ENCODE assay signal across 10 cellular contexts in the genomic region with DNA sequence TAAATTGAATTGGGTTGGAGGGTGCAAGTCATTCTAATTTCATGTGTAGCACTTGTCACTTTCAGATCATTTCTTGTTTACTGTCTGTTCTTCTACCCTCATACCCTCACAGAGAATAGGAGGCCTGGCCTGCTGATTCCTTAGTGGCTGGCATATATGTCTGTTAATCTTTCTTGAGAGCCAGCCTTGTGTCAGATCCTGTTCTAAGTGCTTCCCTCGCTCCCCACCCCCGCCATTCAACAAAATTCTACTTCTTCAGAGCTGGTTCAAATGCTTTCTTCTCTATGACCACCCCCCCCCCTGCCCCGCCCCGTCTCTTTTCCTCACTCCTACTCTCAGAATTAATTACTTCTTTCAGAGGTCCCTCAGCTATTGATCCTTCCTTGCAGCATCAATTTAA. TPM values are rescaled to one million over a fixed set of nuclear protein-coding genes. Genes with fewer than 3 reads are reported as not detected.
DNase-seq lines count a peak whose midpoint lies in the region; ATAC-seq and TF ChIP-seq lines count a peak whose summit lies in the region.
"Had no signal": no experiment of that assay in that cellular context is flagged by ENCODE, and none has a peak within 500 bp of the region (broad histone marks: within the 10 kb centered on the region; RNA-seq: fewer than 3 reads in every experiment).

No MANE protein-coding gene starts in this region.

- CTCF ChIA-PET in AG04449 (lab: Yijun Ruan, JAX) (interaction anchor here (0.6 to 18.0 kb wide), 5 partner anchors 9 to 414 kb away, joined by 3 to 584 read pairs (median 12); no protein-coding TSS in a partner anchor), HEK293T (lab: Yijun Ruan, JAX) (interaction anchor here (3.7 kb wide), 1 partner anchor 171 kb away, joined by 15 read pairs; no protein-coding TSS in a partner anchor)

- H3K27me3 Mint-ChIP-seq in activated T-helper 2 cell treated with anti-CD3 and anti-CD28 coated beads, Interferon-gamma antibody, Interleukin-2, Interleukin-4, amounts not matched to agents 10 μg/mL and 5 μg/mL and 100 μg/mL, durations not matched to agents 14 hours and 24 hours and 36 hours (ENCODE audit: low read depth) = peaks cover 8% of the 10 kb centered on the region

- peaks cover 17% of the 10 kb centered on the region for H3K4me1 Mint-ChIP-seq in activated T-helper 2 cell treated with anti-CD3 and anti-CD28 coated beads, Interferon-gamma antibody, Interleukin-2, Interleukin-4, amounts not matched to agents 10 μg/mL and 5 μg/mL and 100 μg/mL, durations not matched to agents 14 hours and 24 hours and 36 hours (ENCODE audit: low read depth)

- peak overlapping the region; percentile 91 for H3K4me3 ChIP-seq in AG04449 (ENCODE audit: low read depth, low read length)

- no peak overlapping the region for H3K27ac Mint-ChIP-seq in activated T-helper 2 cell treated with anti-CD3 and anti-CD28 coated beads, Interferon-gamma antibody, Interleukin-2, Interleukin-4, amounts not matched to agents 10 μg/mL and 5 μg/mL and 100 μg/mL, durations not matched to agents 14 hours and 24 hours and 36 hours

- H3K9me3 Mint-ChIP-seq in activated T-helper 2 cell treated with anti-CD3 and anti-CD28 coated beads, Interferon-gamma antibody, Interleukin-2, Interleukin-4, amounts not matched to agents 10 μg/mL and 5 μg/mL and 100 μg/mL, durations not matched to agents 14 hours and 24 hours and 36 hours = no peaks in the 10 kb centered on the region

- ATAC-seq in GM21367 (IDR thresholded peaks at IDR 0.05; ENCODE audit: unreplicated experiment) (no peak), HG03025 (IDR thresholded peaks at IDR 0.05; ENCODE audit: low FRiP score, unreplicated experiment) (no peak), GM19324 (IDR thresholded peaks at IDR 0.05; ENCODE audit: low FRiP score, unreplicated experiment) (no peak)

- POLR2A ChIA-PET in AG04449 (lab: Yijun Ruan, JAX) (interaction anchor here (0.6 kb wide), 1 partner anchor 117 kb away, joined by 3 read pairs; no protein-coding TSS in a partner anchor), HEK293T (lab: Yijun Ruan, JAX) (interaction anchor here (1.2 to 2.5 kb wide), 3 partner anchors 9 to 421 kb away, joined by 4 to 11 read pairs (median 4); a partner anchor contains a TSS)

- no peak for DNase-seq in AG04449 (ENCODE audit: low read depth, low spot score)
- peak; percentile 30 for DNase-seq in HEK293T (ENCODE audit: extremely low spot score)
- DNase-seq in activated T-helper 2 cell treated with anti-CD3 and anti-CD28 coated beads, Interferon-gamma antibody, Interleukin-2, Interleukin-4, amounts not matched to agents 10 μg/mL and 5 μg/mL and 100 μg/mL, durations not matched to agents 14 hours and 24 hours and 36 hours (ENCODE audit: low spot score) = no peak
- DNase-seq in left kidney (ENCODE audit: low read depth, low spot score) = peak; percentile 41
- no peak for DNase-seq in retina
- DNase-seq: activated CD8-positive, alpha-beta memory T cell treated with anti-CD3 and anti-CD28 coated beads, Interleukin-2, amount 50 U/mL, for 48 hours had no signal

- intact Hi-C loops in activated T-helper 2 cell treated with anti-CD3 and anti-CD28 coated beads, Interferon-gamma antibody, Interleukin-2, Interleukin-4, amounts not matched to agents 10 μg/mL and 5 μg/mL and 100 μg/mL, durations not matched to agents 14 hours and 24 hours and 36 hours (cut with micrococcal nuclease) = loop anchor here (5.0 kb wide), 3 partner anchors 122 to 403 kb away; a partner anchor contains a TSS

- no peak for TF ChIP-seq CTCF in AG04449 (IDR thresholded peaks at IDR 0.05; ENCODE audit: insufficient read depth, low read length, missing control alignments)

- peak overlapping the region; percentile 94 for H3K4me3 Mint-ChIP-seq in activated T-helper 2 cell treated with anti-CD3 and anti-CD28 coated beads, Interferon-gamma antibody, Interleukin-2, Interleukin-4, amounts not matched to agents 10 μg/mL and 5 μg/mL and 100 μg/mL, durations not matched to agents 14 hours and 24 hours and 36 hours (ENCODE audit: low read depth)

- H3K36me3 Mint-ChIP-seq in activated T-helper 2 cell treated with anti-CD3 and anti-CD28 coated beads, Interferon-gamma antibody, Interleukin-2, Interleukin-4, amounts not matched to agents 10 μg/mL and 5 μg/mL and 100 μg/mL, durations not matched to agents 14 hours and 24 hours and 36 hours (ENCODE audit: low read depth) = peaks cover 9% of the 10 kb centered on the region

TF ChIP-seq in HEK293T, 16 proteins besides CTCF, POLR2A, EP300 and RAD21:
- TF ChIP-seq BHLHE40 (IDR thresholded peaks at IDR 0.05; ENCODE audit: borderline replicate concordance) = no peak
- TF ChIP-seq, protein P1, sequence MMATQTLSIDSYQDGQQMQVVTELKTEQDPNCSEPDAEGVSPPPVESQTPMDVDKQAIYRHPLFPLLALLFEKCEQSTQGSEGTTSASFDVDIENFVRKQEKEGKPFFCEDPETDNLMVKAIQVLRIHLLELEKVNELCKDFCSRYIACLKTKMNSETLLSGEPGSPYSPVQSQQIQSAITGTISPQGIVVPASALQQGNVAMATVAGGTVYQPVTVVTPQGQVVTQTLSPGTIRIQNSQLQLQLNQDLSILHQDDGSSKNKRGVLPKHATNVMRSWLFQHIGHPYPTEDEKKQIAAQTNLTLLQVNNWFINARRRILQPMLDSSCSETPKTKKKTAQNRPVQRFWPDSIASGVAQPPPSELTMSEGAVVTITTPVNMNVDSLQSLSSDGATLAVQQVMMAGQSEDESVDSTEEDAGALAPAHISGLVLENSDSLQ (IDR thresholded peaks at IDR 0.05) = peak; percentile 79

RNA-seq across cellular contexts. Expression of a gene that starts 1.5 kb away (rescaled TPM):
- 176 TPM in 2 replicates for total RNA-seq in activated T-helper 2 cell treated with anti-CD3 and anti-CD28 coated beads, Interferon-gamma antibody, Interleukin-2, Interleukin-4, amounts not matched to agents 10 μg/mL and 5 μg/mL and 100 μg/mL, durations not matched to agents 14 hours and 24 hours and 36 hours

RNA-seq across cellular contexts. Expression of a gene that starts 36.4 kb away (rescaled TPM):
- total RNA-seq in activated T-helper 2 cell treated with anti-CD3 and anti-CD28 coated beads, Interferon-gamma antibody, Interleukin-2, Interleukin-4, amounts not matched to agents 10 μg/mL and 5 μg/mL and 100 μg/mL, durations not matched to agents 14 hours and 24 hours and 36 hours = not detected in 2 replicates
- total RNA-seq: tibial nerve had no signal

Comparison
In these comparisons a context has a peak if more than half of its experiments do, and no peak if none do; other contexts are left out.
1. DNase-seq: peak in HEK293T (single experiment) and left kidney (single experiment); none in AG04449 (single experiment), activated T-helper 2 cell treated with anti-CD3 and anti-CD28 coated beads, Interferon-gamma antibody, Interleukin-2, Interleukin-4, amounts not matched to agents 10 μg/mL and 5 μg/mL and 100 μg/mL, durations not matched to agents 14 hours and 24 hours and 36 hours (single experiment) and retina (single experiment).